In the genomic region with DNA sequence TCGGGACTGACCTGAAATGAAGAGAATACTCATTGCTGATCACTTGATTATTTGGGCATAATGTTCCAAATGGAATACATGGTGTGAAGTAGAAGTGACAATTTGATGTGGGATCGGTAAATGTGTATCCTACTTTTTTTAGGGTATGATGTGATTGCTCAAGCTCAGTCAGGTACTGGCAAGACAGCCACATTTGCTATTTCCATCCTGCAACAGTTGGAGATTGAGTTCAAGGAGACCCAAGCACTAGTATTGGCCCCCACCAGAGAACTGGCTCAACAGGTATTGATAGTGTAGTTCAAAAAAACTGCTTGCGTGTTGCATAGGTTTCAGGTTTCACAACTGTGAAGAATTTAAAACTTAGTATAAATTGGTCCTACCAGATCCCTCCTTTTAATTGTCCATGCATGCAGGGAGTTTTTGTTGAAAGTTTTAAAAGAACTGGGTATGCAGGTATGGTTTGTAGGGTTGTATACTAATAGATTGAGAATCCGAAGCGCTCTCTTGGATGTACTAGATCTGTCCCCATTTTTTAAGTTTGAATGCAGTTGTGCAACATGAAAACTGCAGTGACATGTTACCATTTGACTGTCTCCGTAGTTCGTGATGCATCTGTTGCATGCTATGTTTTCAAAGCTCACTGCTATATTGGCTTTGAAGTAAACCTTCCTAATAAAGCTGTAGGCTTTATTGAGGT, we compare ENCODE assay signal across 8 cellular contexts. TPM values are rescaled to one million over a fixed set of nuclear protein-coding genes. Genes with fewer than 3 reads are reported as not detected.
A peak's percentile ranks its signal among the peaks of the same experiment; 100 is the strongest.
DNase-seq lines count a peak whose midpoint lies in the region; ATAC-seq and TF ChIP-seq lines count a peak whose summit lies in the region.

No MANE protein-coding gene starts in this region.

- H3K9ac ChIP-seq in duodenal mucosa (ENCODE audit: low read depth in 1 of 2, low read length in 2 of 2), result peak overlapping the region; percentile 100

- H3K9me3 Mint-ChIP-seq in CD8-positive, alpha-beta T cell, result no peaks in the 10 kb centered on the region
- H3K9me3 Mint-ChIP-seq in neural crest cell, result no peaks in the 10 kb centered on the region

- no peak for TF ChIP-seq CTCF in CD8-positive, alpha-beta T cell (IDR thresholded peaks at IDR 0.05)
- TF ChIP-seq CTCF in LNCaP clone FGC (IDR thresholded peaks at IDR 0.05; ENCODE audit: control insufficient read depth, extremely low read depth, insufficient read depth) (no peak), neural crest cell (conservative IDR thresholded peaks at IDR 0.05) (no peak)

- H3K27me3 ChIP-seq in CD8-positive, alpha-beta T cell (ENCODE audit: insufficient read depth, low read length), result no peaks in the 10 kb centered on the region
- no peaks in the 10 kb centered on the region for H3K27me3 ChIP-seq in duodenal mucosa (ENCODE audit: control insufficient read depth in 1 of 2, insufficient read depth in 2 of 2, low read length in 2 of 2)

- DNase-seq in CD8-positive, alpha-beta T cell, result no peak
- DNase-seq in LNCaP clone FGC (ENCODE audit: low read depth), result no peak
- DNase-seq in neural crest cell (ENCODE audit: low read depth, low spot score), result no peak

- peaks cover 53% of the 10 kb centered on the region for H3K36me3 ChIP-seq in CD8-positive, alpha-beta T cell (ENCODE audit: insufficient read depth, low read length)
- peaks cover 51 to 57% of the 10 kb centered on the region in 2 donors for H3K36me3 ChIP-seq in duodenal mucosa (ENCODE audit: control insufficient read depth in 1 of 2, insufficient read depth in 2 of 2, low read length in 2 of 2)

- CTCF ChIA-PET in CD8-positive, alpha-beta T cell (lab: Charles Lee), result interaction anchor here (1.4 to 1.8 kb wide), 2 partner anchors 13 to 171 kb away, joined by 3 to 8 read pairs; no protein-coding TSS in a partner anchor

- peak overlapping the region; percentile 99 for H3K4me3 Mint-ChIP-seq in CD8-positive, alpha-beta T cell
- H3K4me3 Mint-ChIP-seq in neural crest cell, result peak overlapping the region; percentile 99

- H3K36me3 Mint-ChIP-seq in CD8-positive, alpha-beta T cell, result peaks cover 68% of the 10 kb centered on the region
- peaks cover 53% of the 10 kb centered on the region for H3K36me3 Mint-ChIP-seq in neural crest cell (ENCODE audit: low read depth)

- H3K9me3 ChIP-seq in CD8-positive, alpha-beta T cell (ENCODE audit: low read length), result no peaks in the 10 kb centered on the region
- H3K9me3 ChIP-seq in duodenal mucosa (ENCODE audit: control insufficient read depth in 1 of 2, low read length in 2 of 2), result no peaks in the 10 kb centered on the region

- H3K27me3 Mint-ChIP-seq in CD8-positive, alpha-beta T cell (ENCODE audit: low read depth), result no peaks in the 10 kb centered on the region
- H3K27me3 Mint-ChIP-seq in neural crest cell (ENCODE audit: low read depth), result peaks cover 15% of the 10 kb centered on the region

- no peak for ATAC-seq in CD8-positive, alpha-beta T cell
- ATAC-seq in activated CD4-positive, CD25-positive, alpha-beta regulatory T cell treated with anti-CD3 and anti-CD28 coated beads, Interleukin-2, amount 50 U/mL, for 24 hours, result no peak
- ATAC-seq in HG03469 (IDR thresholded peaks at IDR 0.05; ENCODE audit: unreplicated experiment) (no peak), HG02763 (IDR thresholded peaks at IDR 0.05; ENCODE audit: unreplicated experiment) (no peak), HG03175 (IDR thresholded peaks at IDR 0.05; ENCODE audit: unreplicated experiment) (no peak)

- peaks cover 65% of the 10 kb centered on the region for H3K4me1 Mint-ChIP-seq in CD8-positive, alpha-beta T cell (ENCODE audit: low read depth)
- H3K4me1 Mint-ChIP-seq in neural crest cell, result peaks cover 64% of the 10 kb centered on the region

- peak overlapping the region; percentile 95 for H3K4me3 ChIP-seq in CD8-positive, alpha-beta T cell (ENCODE audit: low read depth, low read length)
- H3K4me3 ChIP-seq in LNCaP clone FGC (ENCODE audit: low read depth, low read length) (peak overlapping the region; percentile 96), duodenal mucosa (ENCODE audit: low read depth in 1 of 2, low read length in 2 of 2) (peak overlapping the region; percentile 100)

- peak overlapping the region; percentile 97 for H3K27ac ChIP-seq in CD8-positive, alpha-beta T cell (ENCODE audit: low read depth, low read length)
- no peak overlapping the region for H3K27ac ChIP-seq in duodenal mucosa (ENCODE audit: low read depth, low read length)

- POLR2A ChIA-PET in CD8-positive, alpha-beta T cell (lab: Charles Lee), result interaction anchor here (0.9 to 4.4 kb wide), 16 partner anchors 13 to 861 kb away, joined by 3 to 139 read pairs (median 16); partner anchors contain the start of genes DNAJB11, RFC4, TBCCD1 and TRA2B

- intact Hi-C loops in CD8-positive, alpha-beta T cell (cut with DNase I, micrococcal nuclease), result loop anchor here (1.0 to 5.0 kb wide), 8 partner anchors 21 to 1198 kb away; partner anchors contain the start of genes DNAJB11 (in 1 of the 2), RFC4 (in 1 of the 2), SENP2 (in 1 of the 2) and TRA2B (in 1 of the 2)

- peak overlapping the region; percentile 99 for H3K27ac Mint-ChIP-seq in CD8-positive, alpha-beta T cell
- H3K27ac Mint-ChIP-seq in neural crest cell (ENCODE audit: unreplicated experiment), result peak overlapping the region; percentile 100

- H3K4me1 ChIP-seq in CD8-positive, alpha-beta T cell (ENCODE audit: insufficient read depth, low read length), result peaks cover 48% of the 10 kb centered on the region
- peaks cover 39 to 40% of the 10 kb centered on the region in 2 donors for H3K4me1 ChIP-seq in duodenal mucosa (ENCODE audit: control insufficient read depth in 1 of 2, insufficient read depth in 2 of 2, low read length in 2 of 2)

RNA-seq across cellular contexts. Expression of gene EIF4A2, which starts 1.6 kb away (rescaled TPM):
- 100 to 1,000 TPM; 934 to 978 TPM for total RNA-seq in CD8-positive, alpha-beta T cell
- total RNA-seq in neural crest cell, result 364 and 369 TPM in 2 replicates

RNA-seq across cellular contexts. Expression of gene RFC4, which starts 21.3 kb away (rescaled TPM):
- total RNA-seq in CD8-positive, alpha-beta T cell, result 10 to 100 TPM; 12.7 to 13.9 TPM
- 105 and 107 TPM in 2 replicates for total RNA-seq in neural crest cell

RNA-seq across cellular contexts. Expression of gene ADIPOQ, which starts 57.5 kb away (rescaled TPM):
- not detected for total RNA-seq in CD8-positive, alpha-beta T cell
- total RNA-seq in neural crest cell, result not detected in 2 replicates
